ENCODE assay signal across 31 cellular contexts in genomic region chr21:23585419-23585818, GRCh38.
"Had no signal": no experiment of that assay in that cellular context is flagged by ENCODE, and none has a peak within 500 bp of the region (broad histone marks: within the 10 kb centered on the region; RNA-seq: fewer than 3 reads in every experiment).

No MANE protein-coding gene starts in this region.

- H3K4me3 ChIP-seq: adrenal gland, breast epithelium, cardiac muscle cell, coronary artery, dorsolateral prefrontal cortex, esophagus muscularis mucosa, gastrocnemius medialis, heart left ventricle had no signal

- H3K4me1 ChIP-seq: adrenal gland, breast epithelium, esophagus muscularis mucosa, foreskin keratinocyte, gastrocnemius medialis, heart left ventricle had no signal

- ATAC-seq: activated CD4-positive, alpha-beta T cell treated with anti-CD3 and anti-CD28 coated beads for 36 hours; activated CD8-positive, alpha-beta memory T cell treated with anti-CD3 and anti-CD28 coated beads, Interleukin-2, amount 10 ng/mL, durations not matched to agents 7 days and 5 days; activated CD8-positive, alpha-beta T cell treated with anti-CD3 and anti-CD28 coated beads, Interleukin-2, amount 10 ng/mL, durations not matched to agents 7 days and 5 days; activated naive CD8-positive, alpha-beta T cell treated with anti-CD3 and anti-CD28 coated beads, Interleukin-2, amount 50 U/mL, for 24 hours; effector memory CD8-positive, alpha-beta T cell; foreskin keratinocyte; gastrocnemius medialis; heart left ventricle had no signal

- H3K27ac ChIP-seq: adrenal gland, breast epithelium, cardiac muscle cell, coronary artery, dorsolateral prefrontal cortex, esophagus muscularis mucosa, foreskin keratinocyte, gastrocnemius medialis, heart left ventricle had no signal

- H3K9me3 ChIP-seq: adrenal gland, breast epithelium, esophagus muscularis mucosa, gastrocnemius medialis, heart left ventricle had no signal

- H3K36me3 ChIP-seq: adrenal gland, breast epithelium, cardiac muscle cell, esophagus muscularis mucosa, gastrocnemius medialis, heart left ventricle had no signal

- H3K27me3 ChIP-seq: adrenal gland, breast epithelium, cardiac muscle cell, dorsolateral prefrontal cortex, esophagus muscularis mucosa, foreskin keratinocyte, gastrocnemius medialis, heart left ventricle had no signal

- DNase-seq: activated CD4-positive, alpha-beta memory T cell treated with anti-CD3 and anti-CD28 coated beads for 36 hours; activated CD4-positive, alpha-beta T cell treated with anti-CD3 and anti-CD28 coated beads for 36 hours; activated CD4-positive, alpha-beta T cell treated with anti-CD3 and anti-CD28 coated beads, Interleukin-2, amount 10 ng/mL, durations not matched to agents 24 days and 14 days; activated CD4-positive, CD25-positive, alpha-beta regulatory T cell; activated CD4-positive, CD25-positive, alpha-beta regulatory T cell treated with anti-CD3 and anti-CD28 coated beads, Interleukin-2, amount 50 U/mL, for 72 hours; activated CD8-positive, alpha-beta memory T cell treated with anti-CD3 and anti-CD28 coated beads, Interleukin-2, amount 10 ng/mL, durations not matched to agents 7 days and 5 days; activated CD8-positive, alpha-beta memory T cell treated with anti-CD3 and anti-CD28 coated beads, Interleukin-2, amount 50 U/mL, for 4 hours; activated CD8-positive, alpha-beta T cell treated with anti-CD3 and anti-CD28 coated beads, Interleukin-2, amount 10 ng/mL, durations not matched to agents 7 days and 5 days; activated effector memory CD4-positive, alpha-beta T cell treated with anti-CD3 and anti-CD28 coated beads, Interleukin-2, amount 50 U/mL, for 16 hours; activated naive CD4-positive, alpha-beta T cell treated with anti-CD3 and anti-CD28 coated beads for 36 hours; activated naive CD8-positive, alpha-beta T cell treated with anti-CD3 and anti-CD28 coated beads for 36 hours; activated naive CD8-positive, alpha-beta T cell treated with anti-CD3 and anti-CD28 coated beads, Interleukin-2, amount 50 U/mL, for 24 hours; activated T-cell treated with anti-CD3 and anti-CD28 coated beads, Interleukin-2, amount 50 U/mL, for 1 hour; activated T-cell treated with anti-CD3 and anti-CD28 coated beads, Interleukin-2, amount 50 U/mL, for 48 hours; adrenal gland; amygdala; aorta; central memory CD4-positive, alpha-beta T cell; cerebellar nuclear complex; dorsolateral prefrontal cortex; effector memory CD8-positive, alpha-beta T cell; erythroblast; foreskin keratinocyte; gastrocnemius medialis; glutamatergic neuron; heart left ventricle; T-helper 2 cell had no signal
